Comparison of ENCODE assay signal across 1 cellular context in genomic region chr2:48279347-48279746, GRCh38.
TF ChIP-seq lines count a peak whose summit lies in the region.

No MANE protein-coding gene starts in this region.

TF ChIP-seq in K562, 482 proteins besides CTCF, POLR2A, EP300 and RAD21 (continued from another document):
- TF ChIP-seq, protein P1, sequence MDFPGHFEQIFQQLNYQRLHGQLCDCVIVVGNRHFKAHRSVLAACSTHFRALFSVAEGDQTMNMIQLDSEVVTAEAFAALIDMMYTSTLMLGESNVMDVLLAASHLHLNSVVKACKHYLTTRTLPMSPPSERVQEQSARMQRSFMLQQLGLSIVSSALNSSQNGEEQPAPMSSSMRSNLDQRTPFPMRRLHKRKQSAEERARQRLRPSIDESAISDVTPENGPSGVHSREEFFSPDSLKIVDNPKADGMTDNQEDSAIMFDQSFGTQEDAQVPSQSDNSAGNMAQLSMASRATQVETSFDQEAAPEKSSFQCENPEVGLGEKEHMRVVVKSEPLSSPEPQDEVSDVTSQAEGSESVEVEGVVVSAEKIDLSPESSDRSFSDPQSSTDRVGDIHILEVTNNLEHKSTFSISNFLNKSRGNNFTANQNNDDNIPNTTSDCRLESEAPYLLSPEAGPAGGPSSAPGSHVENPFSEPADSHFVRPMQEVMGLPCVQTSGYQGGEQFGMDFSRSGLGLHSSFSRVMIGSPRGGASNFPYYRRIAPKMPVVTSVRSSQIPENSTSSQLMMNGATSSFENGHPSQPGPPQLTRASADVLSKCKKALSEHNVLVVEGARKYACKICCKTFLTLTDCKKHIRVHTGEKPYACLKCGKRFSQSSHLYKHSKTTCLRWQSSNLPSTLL (IDR thresholded peaks at IDR 0.05): no peak
- TF ChIP-seq SP2 (IDR thresholded peaks at IDR 0.05; ENCODE audit: extremely low read depth, low read depth, low read length, poor library complexity, severe bottlenecking) (no peak), SOX6 (IDR thresholded peaks at IDR 0.05) (0 out of 2 replicates have a peak, but pooled peaks have one; percentile 11), MEF2D (tag; conservative IDR thresholded peaks at IDR 0.05; ENCODE audit: low read depth) (no peak), ILF3 (IDR thresholded peaks at IDR 0.05; ENCODE audit: borderline replicate concordance) (no peak), PBX2 (CRISPR knock-in tag; IDR thresholded peaks at IDR 0.05; ENCODE audit: low read depth) (no peak), PBX2 (tag; conservative IDR thresholded peaks at IDR 0.05; ENCODE audit: low read depth) (peak; percentile 60), MEIS2 (IDR thresholded peaks at IDR 0.05; ENCODE audit: partially characterized antibody) (peak; percentile 80), ZNF431 (CRISPR knock-in tag; IDR thresholded peaks at IDR 0.05) (no peak), ZNF75A (CRISPR knock-in tag; IDR thresholded peaks at IDR 0.05) (no peak), NUFIP1 (IDR thresholded peaks at IDR 0.05; ENCODE audit: partially characterized antibody) (no peak), TEAD2 (tag; IDR thresholded peaks at IDR 0.05) (no peak), ZNF124 (CRISPR knock-in tag; IDR thresholded peaks at IDR 0.05) (no peak), SMAD3 (CRISPR knock-in tag; conservative IDR thresholded peaks at IDR 0.05) (no peak), FOXJ2 (tag; IDR thresholded peaks at IDR 0.05) (0 out of 2 replicates have a peak, but pooled peaks have one; percentile 24), PHB2 (IDR thresholded peaks at IDR 0.05; ENCODE audit: low read depth) (no peak), ZNF740 (CRISPR knock-in tag; IDR thresholded peaks at IDR 0.05) (no peak), ZNF740 (tag; IDR thresholded peaks at IDR 0.05) (no peak), FOXP4 (CRISPR knock-in tag; IDR thresholded peaks at IDR 0.05; ENCODE audit: borderline replicate concordance) (no peak), SMARCC2 (IDR thresholded peaks at IDR 0.05; ENCODE audit: low read depth) (no peak)
